8 cellular contexts compared by ENCODE assay signal in the genomic region with DNA sequence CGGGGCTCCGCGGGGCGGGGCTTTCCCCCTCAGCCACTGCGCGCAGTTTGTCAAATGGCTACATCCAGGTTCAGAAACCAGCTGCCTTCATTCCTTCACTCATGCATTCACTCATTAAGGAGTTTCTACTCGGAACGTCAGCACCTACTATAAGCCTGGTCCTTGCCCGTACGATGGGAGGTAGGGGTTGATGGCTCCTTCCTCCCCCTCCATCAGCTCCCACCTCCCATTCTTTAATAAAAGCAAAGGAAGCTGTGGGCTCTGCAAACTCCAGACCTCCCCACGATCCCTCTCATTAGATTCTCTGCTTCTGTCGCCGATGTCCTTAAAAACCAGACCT. TPM values are rescaled to one million over a fixed set of nuclear protein-coding genes. Genes with fewer than 3 reads are reported as not detected.
A peak's percentile ranks its signal among the peaks of the same experiment; 100 is the strongest.
DNase-seq lines count a peak whose midpoint lies in the region; ATAC-seq, FAIRE-seq and TF ChIP-seq lines count a peak whose summit lies in the region.

No MANE protein-coding gene starts in this region.

- H3K27ac ChIP-seq in cardiac muscle cell (no peak overlapping the region), GM12878 (ENCODE audit: control insufficient read depth, insufficient read depth) (no peak overlapping the region), mesendoderm (ENCODE audit: low read depth, low read length) (no peak overlapping the region), upper lobe of right lung (no peak overlapping the region)

- H2AK5ac ChIP-seq in mesendoderm (ENCODE audit: low read length) = no peak overlapping the region

- H3K4me3 ChIP-seq in cardiac muscle cell (peak overlapping the region; percentile 37), GM12878 (no peak overlapping the region), mesendoderm (ENCODE audit: low read length) (no peak overlapping the region), upper lobe of right lung (peak overlapping the region; percentile 48)

- no peak for TF ChIP-seq RAD21 in GM12878 (IDR thresholded peaks at IDR 0.05; ENCODE audit: insufficient read depth, low read depth, low read length)

- H3K23ac ChIP-seq in mesendoderm (ENCODE audit: low read length) = no peak overlapping the region

- H3K56ac ChIP-seq in mesendoderm (ENCODE audit: low read length) = peak overlapping the region; percentile 56

- H3K4ac ChIP-seq in mesendoderm (ENCODE audit: low read depth, low read length) = no peak overlapping the region

- no peak overlapping the region for H4K8ac ChIP-seq in mesendoderm (ENCODE audit: low read depth, low read length)

- intact Hi-C loops in Right ventricle myocardium superior (cut with DNase I) = no loop called here
- intact Hi-C loops in GM12878 (cut with micrococcal nuclease; ENCODE audit: unreplicated experiment) = no loop called here
- intact Hi-C loops in upper lobe of right lung (cut with DNase I) = no loop called here

- TF ChIP-seq CTCF in cardiac muscle cell (IDR thresholded peaks at IDR 0.05; ENCODE audit: low read depth, low read length) (no peak), GM12878 (IDR thresholded peaks at IDR 0.05 in 2 of 3, conservative IDR thresholded peaks at IDR 0.05 in 1 of 3; ENCODE audit: control insufficient read depth in 2 of 3, extremely low read depth in 1 of 3, insufficient read depth in 1 of 3, low read depth in 3 of 3, low read length in 3 of 3) (no peak), upper lobe of right lung (IDR thresholded peaks at IDR 0.05) (no peak)

- no peak overlapping the region for H2BK15ac ChIP-seq in mesendoderm (replicated peaks; ENCODE audit: low read depth)

- H3K9ac ChIP-seq in GM12878 (ENCODE audit: control insufficient read depth, insufficient read depth, low read length) = no peak overlapping the region
- H3K9ac ChIP-seq in mesendoderm (ENCODE audit: low read length) = no peak overlapping the region

- TF ChIP-seq POLR2A in GM12878 (IDR thresholded peaks at IDR 0.05; ENCODE audit: low read depth, low read length) = no peak

- no peak for TF ChIP-seq EP300 in GM12878 (IDR thresholded peaks at IDR 0.05; ENCODE audit: borderline replicate concordance in 1 of 2, control insufficient read depth in 1 of 2, low read depth in 2 of 2, low read length in 2 of 2)

- CTCF ChIA-PET in GM12878 (lab: Yijun Ruan, JAX) = interaction anchor here (0.6 to 2.3 kb wide), 4 partner anchors 22 to 337 kb away, joined by 3 to 18 read pairs (median 4); no protein-coding TSS in a partner anchor

- no peak overlapping the region for H4K5ac ChIP-seq in mesendoderm (ENCODE audit: low read length)

- in situ Hi-C loops in GM12878 (cut with MboI) = no loop called here

- RAD21 ChIA-PET in GM12878 (lab: Charles Lee; ENCODE audit: unreplicated experiment) = interaction anchor here (0.9 to 1.5 kb wide), 2 partner anchors 20 to 22 kb away, joined by 3 to 5 read pairs; no protein-coding TSS in a partner anchor

- H3K79me1 ChIP-seq in mesendoderm (ENCODE audit: low read length) = no peaks in the 10 kb centered on the region

- H3K27me3 ChIP-seq in cardiac muscle cell = peaks cover 56% of the 10 kb centered on the region
- peaks cover 2 to 12% of the 10 kb centered on the region in 2 experiments for H3K27me3 ChIP-seq in GM12878 (replicated peaks in 1 of 2; ENCODE audit: control insufficient read depth in 2 of 2, insufficient read depth in 2 of 2, low read length in 1 of 2)
- peaks cover 3% of the 10 kb centered on the region for H3K27me3 ChIP-seq in mesendoderm (ENCODE audit: insufficient read depth, low read length, poor library complexity)
- no peaks in the 10 kb centered on the region for H3K27me3 ChIP-seq in upper lobe of right lung

- POLR2A ChIA-PET in GM12878 (lab: Charles Lee) = interaction anchor here (0.5 to 1.3 kb wide), 3 partner anchors 8 to 155 kb away, joined by 3 to 4 read pairs (median 3); no protein-coding TSS in a partner anchor

- no TSS peak for BruUV-seq in GM12878 (replicated peaks; lab: Mats Ljungman, UMichigan)

- no peak for FAIRE-seq in GM12878 (lab: Jason Lieb, UNC)

- H3K36me3 ChIP-seq in cardiac muscle cell (no peaks in the 10 kb centered on the region), GM12878 (ENCODE audit: control insufficient read depth in 2 of 2, insufficient read depth in 2 of 2, low read length in 1 of 2) (no peaks in the 10 kb centered on the region), mesendoderm (ENCODE audit: control insufficient read depth, insufficient read depth, low read length) (no peaks in the 10 kb centered on the region), upper lobe of right lung (no peaks in the 10 kb centered on the region)

- H2BK5ac ChIP-seq in mesendoderm (ENCODE audit: low read length) = no peak overlapping the region

- no peak overlapping the region for H2BK120ac ChIP-seq in mesendoderm (ENCODE audit: low read depth, low read length)

- H4K20me1 ChIP-seq in GM12878 (ENCODE audit: control insufficient read depth, insufficient read depth) = no peaks in the 10 kb centered on the region

- WGBS in GM12878 (ENCODE audit: insufficient coverage, insufficient replicate concordance, low lambda C conversion rate, missing lambda C conversion rate) = 8% methylated on average over 12 of the region's 13 CpGs
- no CpG with 5 or more reads among the region's 13 CpGs for WGBS in mesendoderm (ENCODE audit: extremely low coverage, insufficient coverage, low lambda C conversion rate)

- H3K9me3 ChIP-seq in cardiac muscle cell (ENCODE audit: low read depth) (no peaks in the 10 kb centered on the region), GM12878 (replicated peaks; ENCODE audit: control insufficient read depth, insufficient read depth, low read length) (no peaks in the 10 kb centered on the region; the same call in 2 of the 3 replicates), upper lobe of right lung (no peaks in the 10 kb centered on the region)

- H2AFZ ChIP-seq in GM12878 (ENCODE audit: control insufficient read depth, low read depth, low read length) = peak overlapping the region; percentile 69; the same call in 1 of the 2 replicates

- H3K79me2 ChIP-seq in GM12878 (ENCODE audit: control insufficient read depth, insufficient read depth, low read length) (no peaks in the 10 kb centered on the region), mesendoderm (ENCODE audit: control insufficient read depth, insufficient read depth, low read length) (no peaks in the 10 kb centered on the region)

- H3K4me2 ChIP-seq in GM12878 (ENCODE audit: control insufficient read depth, insufficient read depth) (peak overlapping the region; percentile 77), mesendoderm (ENCODE audit: low read length) (peak overlapping the region; percentile 52)

- SMC1A ChIA-PET in GM12878 (lab: Charles Lee; ENCODE audit: uncharacterized antibody, unreplicated experiment) = interaction anchor here (1.3 kb wide), 1 partner anchor 59 kb away, joined by 3 read pairs; no protein-coding TSS in a partner anchor

- ATAC-seq in Right ventricle myocardium superior (ENCODE audit: poor library complexity) (no peak), GM12878 (no peak), upper lobe of right lung (no peak), GM18868 (IDR thresholded peaks at IDR 0.05; ENCODE audit: unreplicated experiment) (no peak)

- DNase-seq in cardiac muscle cell (ENCODE audit: low read depth in 1 of 2, low spot score in 1 of 2) = no peak
- no peak for DNase-seq in Right ventricle myocardium superior
- no peak for DNase-seq in GM12878 (ENCODE audit: low read depth, low spot score)
- no peak for DNase-seq in mesendoderm
- no peak for DNase-seq in upper lobe of right lung
- DNase-seq in SIG-M5 treated with dmso at 0.1 percent for 504 hours (lab: John Stamatoyannopoulos, UW; ENCODE audit: unreplicated experiment) = no peak
- DNase-seq in stimulated activated CD4-positive, alpha-beta T cell treated with anti-CD3 and anti-CD28 coated beads, Interleukin-1b, Interleukin-23, amount 100 ng/mL, for 48 hours = no peak

- H3K18ac ChIP-seq in mesendoderm (ENCODE audit: low read length) = no peak overlapping the region

- H3K4me1 ChIP-seq in cardiac muscle cell (ENCODE audit: low read depth) = no peaks in the 10 kb centered on the region
- H3K4me1 ChIP-seq in GM12878 (ENCODE audit: control insufficient read depth, insufficient read depth, low read length) = 0 out of 2 replicates have a peak, but pooled peaks cover 4% of the 10 kb centered on the region
- no peaks in the 10 kb centered on the region for H3K4me1 ChIP-seq in mesendoderm (ENCODE audit: control insufficient read depth, low read depth, low read length)
- H3K4me1 ChIP-seq in upper lobe of right lung = peaks cover 12% of the 10 kb centered on the region

RNA-seq across cellular contexts. Expression of gene CFAP92, which starts 0.3 kb away (rescaled TPM):
- 0.53 and 0.60 TPM in 2 replicates for total RNA-seq in cardiac muscle cell
- 0.57 and 0.95 TPM in 2 replicates for polyA plus RNA-seq in cardiac muscle cell
- not detected for total RNA-seq in Right ventricle myocardium superior
- total RNA-seq in GM12878 (2013; cell fraction: nucleolus; rRNA removed) = 0.17 TPM in 1 of 2 replicates, not detected in the other
- not detected in 2 replicates for total RNA-seq in GM12878 (2014; rRNA removed)
- not detected in 2 replicates for total RNA-seq in GM12878 (2014; rRNA removed; fragmentation: Illumina TruSeq; extraction: Trizol)
- not detected in 2 replicates for total RNA-seq in GM12878 (2021)
- not detected for polyA plus RNA-seq in GM12878 (2011; ENCODE audit: low read depth)
- polyA plus RNA-seq in GM12878 (2011; rRNA removed) = 0.22 TPM in 1 of 2 replicates, not detected in the other
- polyA plus RNA-seq in GM12878 (2011; cell fraction: cytosol; rRNA removed) = not detected in 2 replicates
- not detected in 2 replicates for polyA plus RNA-seq in GM12878 (2011; cell fraction: nucleus; rRNA removed)
- polyA plus RNA-seq in GM12878 (2012) = not detected in 2 replicates
- polyA plus RNA-seq in GM12878 (2014; fragmentation: Illumina TruSeq; extraction: Trizol) = not detected in 2 replicates
- polyA plus RNA-seq in GM12878 (2014; fragmentation: Nextera tagmentation; extraction: Ambion mirVana) = under 1 TPM in 1 of 2 experiments, not detected in 1; 0.05 TPM
- not detected in 2 replicates for polyA plus RNA-seq in GM12878 (2014; rRNA removed)
- polyA plus RNA-seq in GM12878 (2016; fragmentation: Nextera tagmentation; extraction: Ambion mirVana) = under 1 TPM; 0.14 to 0.52 TPM
- polyA minus RNA-seq in GM12878 (2011; rRNA and poly(A)+ RNA removed) = 0.05 TPM in 1 of 2 replicates, not detected in the other
- not detected in 2 replicates for polyA minus RNA-seq in GM12878 (2011; cell fraction: cytosol; rRNA and poly(A)+ RNA removed)
- polyA minus RNA-seq in GM12878 (2011; cell fraction: nucleus; rRNA and poly(A)+ RNA removed) = not detected in 2 replicates
- 0.60 TPM for polyA plus RNA-seq in mesendoderm (2013, experiment 1 of 2)
- polyA plus RNA-seq in mesendoderm (2013, experiment 2 of 2) = 0.38 TPM
- 1.9 TPM for total RNA-seq in upper lobe of right lung

RNA-seq across cellular contexts. Expression of gene EFCC1, which starts 7.0 kb away (rescaled TPM):
- total RNA-seq in cardiac muscle cell (0.11 TPM in 1 of 2 replicates, not detected in the other), Right ventricle myocardium superior (2.4 TPM), GM12878 (2014; rRNA removed) (not detected in 2 replicates), GM12878 (2014; rRNA removed; fragmentation: Illumina TruSeq; extraction: Trizol) (not detected in 2 replicates), GM12878 (2021) (not detected in 2 replicates), upper lobe of right lung (17.2 TPM)
- polyA plus RNA-seq in cardiac muscle cell (0.07 TPM in 1 of 2 replicates, not detected in the other), GM12878 (2011; rRNA removed) (not detected in 2 replicates), GM12878 (2014; fragmentation: Illumina TruSeq; extraction: Trizol) (not detected in 2 replicates), GM12878 (2014; fragmentation: Nextera tagmentation; extraction: Ambion mirVana) (not detected), GM12878 (2014; rRNA removed) (not detected in 2 replicates), GM12878 (2016; fragmentation: Nextera tagmentation; extraction: Ambion mirVana) (not detected)
- not detected in 2 replicates for total RNA-seq in GM12878 (2013; cell fraction: nucleolus; rRNA removed)
- not detected for polyA plus RNA-seq in GM12878 (2011; ENCODE audit: low read depth)
- not detected in 2 replicates for polyA plus RNA-seq in GM12878 (2011; cell fraction: cytosol; rRNA removed)
- polyA plus RNA-seq in GM12878 (2011; cell fraction: nucleus; rRNA removed) = not detected in 2 replicates
- polyA plus RNA-seq in GM12878 (2012) = not detected in 2 replicates
- polyA minus RNA-seq in GM12878 (2011; rRNA and poly(A)+ RNA removed) = not detected in 2 replicates
- not detected in 2 replicates for polyA minus RNA-seq in GM12878 (2011; cell fraction: cytosol; rRNA and poly(A)+ RNA removed)
- polyA minus RNA-seq in GM12878 (2011; cell fraction: nucleus; rRNA and poly(A)+ RNA removed) = not detected in 2 replicates
- not detected for polyA plus RNA-seq in mesendoderm (2013, experiment 1 of 2)
- polyA plus RNA-seq in mesendoderm (2013, experiment 2 of 2) = not detected

Comparison
In these comparisons a context has a peak if more than half of its experiments do, and no peak if none do; other contexts are left out.
1. H3K4me3 ChIP-seq: peak in cardiac muscle cell (single experiment) and upper lobe of right lung (single experiment); none in GM12878 (single experiment) and mesendoderm (single experiment).